12 cellular contexts compared by ENCODE assay signal in the genomic region with DNA sequence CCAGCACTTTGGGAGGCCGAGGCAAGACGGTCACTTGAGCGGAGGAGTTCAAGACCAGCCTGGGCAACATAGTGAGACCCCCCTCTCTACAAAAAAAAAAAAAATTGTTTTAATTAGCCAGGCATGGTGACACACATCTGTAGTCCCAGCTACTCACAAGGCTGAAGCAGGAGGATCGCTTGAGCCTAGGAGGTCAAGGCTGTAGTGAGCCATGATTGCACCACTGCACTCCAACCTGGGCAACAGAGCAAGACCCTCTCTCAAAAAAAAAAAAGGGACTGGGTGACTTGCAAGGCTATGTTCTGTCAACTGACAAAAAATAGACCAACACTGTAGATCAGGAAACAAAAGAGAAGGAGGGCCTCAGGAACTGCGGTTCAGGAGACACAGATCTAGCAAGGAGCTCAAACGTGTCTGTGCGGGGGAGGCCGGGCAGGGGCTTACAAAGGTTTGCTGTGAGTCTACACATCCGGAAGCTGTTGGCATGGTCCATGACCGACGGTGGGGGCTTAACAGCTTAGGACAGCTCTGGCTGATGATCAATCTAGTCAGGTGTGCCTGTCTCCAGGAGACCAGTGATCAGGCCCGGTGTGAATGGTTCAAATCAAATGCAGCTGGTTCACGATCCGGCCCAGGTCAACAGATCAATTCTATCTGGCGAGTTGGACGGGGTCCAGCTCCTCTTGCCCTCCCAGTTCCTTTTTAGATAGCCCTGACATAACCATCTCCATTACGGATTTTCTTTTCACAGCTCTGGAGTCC. TPM values are rescaled to one million over a fixed set of nuclear protein-coding genes. Genes with fewer than 3 reads are reported as not detected.
DNase-seq lines count a peak whose midpoint lies in the region; ATAC-seq and TF ChIP-seq lines count a peak whose summit lies in the region.
"Had no signal": no experiment of that assay in that cellular context is flagged by ENCODE, and none has a peak within 500 bp of the region (broad histone marks: within the 10 kb centered on the region; RNA-seq: fewer than 3 reads in every experiment).

No MANE protein-coding gene starts in this region.

- ATAC-seq in HG02973 (IDR thresholded peaks at IDR 0.05; ENCODE audit: unreplicated experiment) = peak; percentile 40

- no peak for TF ChIP-seq CTCF in WERI-Rb-1 (IDR thresholded peaks at IDR 0.05; ENCODE audit: low read depth, low read length)
- TF ChIP-seq CTCF in spleen (IDR thresholded peaks at IDR 0.05 in 8 of 11, conservative IDR thresholded peaks at IDR 0.05 in 3 of 11) = no peak
- no peak for TF ChIP-seq CTCF in vagina (IDR thresholded peaks at IDR 0.05)

- TF ChIP-seq POLR2A in spleen (IDR thresholded peaks at IDR 0.05) = no peak
- TF ChIP-seq POLR2A in vagina (IDR thresholded peaks at IDR 0.05) = no peak

- 37 to 44% (median 42%) methylated on average over 15 to 17 of the region's 17 CpGs for WGBS in spleen, 5 donors

- H3K4me3 ChIP-seq in WERI-Rb-1 (ENCODE audit: low read depth, low read length) (no peak overlapping the region), spleen (peak overlapping the region in 1 of 8 donors; percentile 44), vagina (no peak overlapping the region)
- H3K4me3 ChIP-seq: esophagus muscularis mucosa had no signal

- H3K36me3 ChIP-seq in WERI-Rb-1 (no peaks in the 10 kb centered on the region), spleen (no peaks in the 10 kb centered on the region), vagina (no peaks in the 10 kb centered on the region)
- H3K36me3 ChIP-seq: esophagus muscularis mucosa had no signal

- H3K4me1 ChIP-seq in spleen (peaks cover 12 to 65% (median 57%) of the 10 kb centered on the region in 6 donors), vagina (no peaks in the 10 kb centered on the region)

- H3K27me3 ChIP-seq in WERI-Rb-1 (ENCODE audit: insufficient read depth, low read depth, severe bottlenecking) (no peaks in the 10 kb centered on the region), spleen (replicated peaks in 1 of 7) (peaks cover 0 to 18% (median 5%) of the 10 kb centered on the region in 7 donors), vagina (no peaks in the 10 kb centered on the region)

- H3K27ac ChIP-seq in WERI-Rb-1 = no peak overlapping the region
- peak overlapping the region; percentile 51 to 93 (median 80) for H3K27ac ChIP-seq in spleen
- no peak overlapping the region for H3K27ac ChIP-seq in vagina
- H3K27ac ChIP-seq: 22Rv1, esophagus muscularis mucosa had no signal

- intact Hi-C loops in spleen (cut with DNase I; ENCODE audit: low total_unique reads) = no loop called here
- intact Hi-C loops in vagina (cut with DNase I) = no loop called here

- H3K9me3 ChIP-seq in WERI-Rb-1 (ENCODE audit: severe bottlenecking) = peaks cover 14% of the 10 kb centered on the region
- H3K9me3 ChIP-seq in spleen = peaks cover 0 to 15% (median 7%) of the 10 kb centered on the region in 8 donors
- H3K9me3 ChIP-seq in vagina = no peaks in the 10 kb centered on the region

- DNase-seq in NCI-H1092 treated with DMSO at 0.1 percent for 48 hours (lab: John Stamatoyannopoulos, UW) (peak; percentile 10), NCI-H1092 (lab: John Stamatoyannopoulos, UW) (no peak), WERI-Rb-1 (peak; percentile 43), spleen (peak; percentile 94), vagina (ENCODE audit: extremely low spot score in 2 of 2) (no peak), NOMO-1 (lab: John Stamatoyannopoulos, UW; ENCODE audit: unreplicated experiment in 2 of 2) (no peak), NCI-H1436 (lab: John Stamatoyannopoulos, UW) (no peak)
- DNase-seq: left colon, NCI-H187 had no signal

RNA-seq across cellular contexts. Expression of a gene that starts 31.7 kb away (rescaled TPM):
- total RNA-seq in spleen (100 to 1,000 TPM in 3 of 7 donors, 10 to 100 TPM in 4; 66.9 to 110 (median 96.4) TPM), vagina (49.1 TPM)
- polyA plus RNA-seq in spleen = 100 to 1,000 TPM in 2 of 3 donors, 10 to 100 TPM in 1; 56.6 to 120 (median 102) TPM

RNA-seq across cellular contexts. Expression of a gene that starts 53.2 kb away (rescaled TPM):
- total RNA-seq in spleen = not detected
- under 1 TPM in 1 of 3 donors, not detected in 2; 0.08 TPM for polyA plus RNA-seq in spleen
- total RNA-seq in vagina = 7.9 TPM

Comparison
In these comparisons a context has a peak if more than half of its experiments do, and no peak if none do; other contexts are left out.
1. DNase-seq: peak in NCI-H1092 treated with DMSO at 0.1 percent for 48 hours (single experiment), WERI-Rb-1 (single experiment) and spleen (single experiment); none in NCI-H1092 (single experiment), vagina (0 of 2), NOMO-1 (0 of 2) and NCI-H1436 (single experiment).
2. H3K27ac ChIP-seq: peak in spleen (8 of 8); none in WERI-Rb-1 (single experiment) and vagina (single experiment).